19 cellular contexts compared by ENCODE assay signal in the genomic region with DNA sequence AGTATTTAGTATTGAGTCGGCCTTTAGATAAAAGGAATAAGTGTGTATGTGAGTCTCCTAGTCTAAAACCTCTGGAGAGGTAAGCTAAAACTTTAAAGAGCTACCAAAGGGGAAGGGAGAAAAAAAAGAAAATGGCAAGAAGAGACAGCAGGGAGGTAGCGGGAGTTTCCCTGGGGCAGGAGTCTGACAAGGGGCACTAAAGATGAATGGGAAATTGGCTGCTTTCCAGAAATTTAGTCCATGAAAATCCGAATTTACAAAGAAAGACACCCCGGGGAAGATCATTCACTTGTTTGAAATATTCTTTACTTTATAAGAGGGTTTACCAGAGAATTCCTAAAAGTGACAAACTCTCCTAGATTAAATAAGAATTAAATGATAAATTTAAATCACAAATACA. TPM values are rescaled to one million over a fixed set of nuclear protein-coding genes. Genes with fewer than 3 reads are reported as not detected.
DNase-seq lines count a peak whose midpoint lies in the region; ATAC-seq, FAIRE-seq and TF ChIP-seq lines count a peak whose summit lies in the region.
"Had no signal": no experiment of that assay in that cellular context is flagged by ENCODE, and none has a peak within 500 bp of the region (broad histone marks: within the 10 kb centered on the region; RNA-seq: fewer than 3 reads in every experiment).

No MANE protein-coding gene starts in this region.

- H2BK5ac ChIP-seq in mesenchymal stem cell (ENCODE audit: low read depth, low read length, poor library complexity, severe bottlenecking) = no peak overlapping the region

- H3K4me1 ChIP-seq in HepG2 (ENCODE audit: insufficient read depth, low read length) (peaks cover 20% of the 10 kb centered on the region), right lobe of liver (peaks cover 0 to 12% (median 5%) of the 10 kb centered on the region in 4 donors), mesenchymal stem cell (ENCODE audit: control insufficient read depth, insufficient read depth, low read depth, low read length) (peaks cover 8% of the 10 kb centered on the region)

- no peak overlapping the region for H3K4me3 ChIP-seq in HepG2 (replicated peaks in 1 of 3; ENCODE audit: insufficient read depth in 1 of 3, low read depth in 2 of 3, low read length in 3 of 3)
- H3K4me3 ChIP-seq in right lobe of liver = no peak overlapping the region
- no peak overlapping the region for H3K4me3 ChIP-seq in SK-N-MC
- H3K4me3 ChIP-seq in mesenchymal stem cell (ENCODE audit: insufficient read depth in 1 of 2, low read depth in 1 of 2, low read length in 2 of 2) = no peak overlapping the region
- H3K4me3 ChIP-seq: GM23338 had no signal

- H2BK120ac ChIP-seq in mesenchymal stem cell (ENCODE audit: low read depth, low read length) = no peak overlapping the region

- DNase-seq in HepG2 (ENCODE audit: low spot score) = no peak
- DNase-seq in right lobe of liver = no peak
- DNase-seq in SK-N-MC (ENCODE audit: low read depth, low spot score) = peak; percentile 65
- DNase-seq in mesothelial cell of epicardium (ENCODE audit: low spot score in 2 of 2, unreplicated experiment in 2 of 2) = no peak
- no peak for DNase-seq in mesenchymal stem cell
- DNase-seq in progenitor cell of endocrine pancreas (ENCODE audit: low spot score, unreplicated experiment) = no peak
- DNase-seq: AML-193; Calu3; CD4-positive, alpha-beta memory T cell; DMS79 treated with DMSO at 0.1 percent for 48 hours; GF-D8; HCEC 1CT had no signal

- no peak overlapping the region for H2BK15ac ChIP-seq in mesenchymal stem cell (ENCODE audit: low read depth, poor library complexity, severe bottlenecking)

- no peak for TF ChIP-seq RAD21 in HepG2 (CRISPR knock-in tag; IDR thresholded peaks at IDR 0.05)

- H3K27ac ChIP-seq in HepG2 (ENCODE audit: extremely low read length, insufficient read depth, low read length) (no peak overlapping the region), right lobe of liver (no peak overlapping the region), SK-N-MC (0 out of 2 replicates have a peak overlapping the region, but pooled peaks have one; percentile 11), mesenchymal stem cell (ENCODE audit: low read length, poor library complexity, severe bottlenecking) (no peak overlapping the region)
- H3K27ac ChIP-seq: C4-2B had no signal

- peaks cover 19 to 67% of the 10 kb centered on the region in 2 experiments for H3K36me3 ChIP-seq in HepG2 (replicated peaks in 1 of 2; ENCODE audit: control insufficient read depth in 1 of 2, insufficient read depth in 2 of 2, low read length in 2 of 2)
- peaks cover 0 to 63% (median 19%) of the 10 kb centered on the region in 4 donors for H3K36me3 ChIP-seq in right lobe of liver
- H3K36me3 ChIP-seq in SK-N-MC (ENCODE audit: insufficient read depth, low read length) = peaks cover 53% of the 10 kb centered on the region
- H3K36me3 ChIP-seq in mesenchymal stem cell (ENCODE audit: control insufficient read depth in 1 of 2, insufficient read depth in 2 of 2, low read depth in 1 of 2, low read length in 2 of 2) = peaks cover 20 to 57% of the 10 kb centered on the region in 2 experiments

- no peak overlapping the region for H3K18ac ChIP-seq in mesenchymal stem cell (ENCODE audit: low read depth in 1 of 2, low read length in 2 of 2)

- no peak for TF ChIP-seq EP300 in HepG2 (IDR thresholded peaks at IDR 0.05; ENCODE audit: low read depth in 2 of 2, low read length in 2 of 2)
- TF ChIP-seq EP300 in HepG2 (CRISPR knock-in tag; IDR thresholded peaks at IDR 0.05; ENCODE audit: borderline replicate concordance) = no peak

- no peak overlapping the region for H3K4me3 Mint-ChIP-seq in mesothelial cell of epicardium
- no peak overlapping the region for H3K4me3 Mint-ChIP-seq in progenitor cell of endocrine pancreas (ENCODE audit: low read depth)
- H3K4me3 Mint-ChIP-seq: CD4-positive, alpha-beta memory T cell; GM23338; IgD-negative memory B cell had no signal

- CTCF ChIA-PET in HepG2 (lab: Yijun Ruan, JAX; ENCODE audit: low intra/inter-chr PET ratio, low total read pairs) = interaction anchor here (1.9 kb wide), 1 partner anchor 43 kb away, joined by 5 read pairs; no protein-coding TSS in a partner anchor

- peaks cover 15% of the 10 kb centered on the region for H3K79me1 ChIP-seq in mesenchymal stem cell (replicated peaks; ENCODE audit: low read length, poor library complexity, severe bottlenecking)

- H4K20me1 ChIP-seq in HepG2 (ENCODE audit: insufficient read depth, low read length) = no peaks in the 10 kb centered on the region; the same call in 1 of the 2 replicates

- no peak overlapping the region for H4K91ac ChIP-seq in mesenchymal stem cell (ENCODE audit: low read length)

- POLR2A ChIA-PET in HepG2 (lab: Yijun Ruan, JAX) = no interaction called here

- in situ Hi-C loops in HepG2 (cut with HindIII; ENCODE audit: extremely low pct_ligation_motif_present, low pct_unique_long_range_greater_than_20kb) = no loop called here

- H3K4me1 Mint-ChIP-seq in mesothelial cell of epicardium (peaks cover 6% of the 10 kb centered on the region), progenitor cell of endocrine pancreas (ENCODE audit: low read depth) (peaks cover 2% of the 10 kb centered on the region)
- H3K4me1 Mint-ChIP-seq: GM23338 had no signal

- no peak overlapping the region for H3K4me2 ChIP-seq in HepG2 (ENCODE audit: low read depth, low read length)
- H3K4me2 ChIP-seq in mesenchymal stem cell (ENCODE audit: low read length, poor library complexity, severe bottlenecking) = no peak overlapping the region
- H3K4me2 ChIP-seq: GM23338 had no signal

- no peak overlapping the region for H2AK5ac ChIP-seq in mesenchymal stem cell (ENCODE audit: low read length, severe bottlenecking)

- peaks cover 29% of the 10 kb centered on the region for H3K79me2 ChIP-seq in HepG2 (ENCODE audit: insufficient read depth, low read length)

- intact Hi-C loops in HepG2 (cut with micrococcal nuclease; ENCODE audit: unreplicated experiment) = no loop called here
- intact Hi-C loops in right lobe of liver (cut with DNase I) = no loop called here

- no peak overlapping the region for H3K14ac ChIP-seq in mesenchymal stem cell (ENCODE audit: low read length in 2 of 2)

- no peaks in the 10 kb centered on the region for H3K9me3 ChIP-seq in HepG2 (ENCODE audit: low read length)
- H3K9me3 ChIP-seq in right lobe of liver = no peaks in the 10 kb centered on the region
- H3K9me3 ChIP-seq in SK-N-MC (ENCODE audit: low read depth, low read length) = no peaks in the 10 kb centered on the region
- H3K9me3 ChIP-seq in mesenchymal stem cell (ENCODE audit: control insufficient read depth, low read length) = no peaks in the 10 kb centered on the region

- H3K4ac ChIP-seq in mesenchymal stem cell (ENCODE audit: low read depth in 1 of 2, low read length in 2 of 2) = no peak overlapping the region

- H3K23ac ChIP-seq in mesenchymal stem cell (ENCODE audit: low read length in 2 of 2) = no peak overlapping the region

- H3K27ac Mint-ChIP-seq in mesothelial cell of epicardium = peak overlapping the region; percentile 37
- H3K27ac Mint-ChIP-seq in progenitor cell of endocrine pancreas = no peak overlapping the region
- H3K27ac Mint-ChIP-seq: GM23338, IgD-negative memory B cell had no signal

- TF ChIP-seq CTCF in HepG2 (CRISPR knock-in tag; IDR thresholded peaks at IDR 0.05) (no peak), right lobe of liver (IDR thresholded peaks at IDR 0.05) (no peak), mesothelial cell of epicardium (IDR thresholded peaks at IDR 0.05; ENCODE audit: unreplicated experiment) (no peak), progenitor cell of endocrine pancreas (IDR thresholded peaks at IDR 0.05; ENCODE audit: unreplicated experiment) (no peak)

- H3K9me3 Mint-ChIP-seq in mesothelial cell of epicardium = no peaks in the 10 kb centered on the region
- H3K9me3 Mint-ChIP-seq in progenitor cell of endocrine pancreas (ENCODE audit: low read depth) = no peaks in the 10 kb centered on the region
- H3K9me3 Mint-ChIP-seq: CD4-positive, alpha-beta memory T cell; GM23338; IgD-negative memory B cell had no signal

- no peak for FAIRE-seq in HepG2 (lab: Jason Lieb, UNC)
- FAIRE-seq: A204.1, H54, HTR-8/SVneo had no signal

- no peaks in the 10 kb centered on the region for H3K27me3 ChIP-seq in HepG2 (ENCODE audit: control insufficient read depth in 1 of 2, insufficient read depth in 2 of 2, low read length in 2 of 2)
- no peaks in the 10 kb centered on the region for H3K27me3 ChIP-seq in right lobe of liver
- H3K27me3 ChIP-seq in mesenchymal stem cell (ENCODE audit: control insufficient read depth in 1 of 2, insufficient read depth in 1 of 2, low read length in 2 of 2) = no peaks in the 10 kb centered on the region

- H3K27me3 Mint-ChIP-seq in mesothelial cell of epicardium (ENCODE audit: low read depth) = no peaks in the 10 kb centered on the region
- no peaks in the 10 kb centered on the region for H3K27me3 Mint-ChIP-seq in progenitor cell of endocrine pancreas
- H3K27me3 Mint-ChIP-seq: CD4-positive, alpha-beta memory T cell; IgD-negative memory B cell had no signal

- no peak overlapping the region for H4K8ac ChIP-seq in mesenchymal stem cell (ENCODE audit: low read length)

- 94% methylated on average over 4 of the region's 4 CpGs for WGBS in HepG2 (ENCODE audit: low lambda C conversion rate)
- 86% methylated on average over 4 of the region's 4 CpGs for WGBS in right lobe of liver (ENCODE audit: insufficient coverage, low coverage, low lambda C conversion rate, missing lambda C conversion rate)
- 97% methylated on average over 2 of the region's 4 CpGs for WGBS in mesenchymal stem cell

- no peak overlapping the region for H2BK12ac ChIP-seq in mesenchymal stem cell (ENCODE audit: low read length in 2 of 2)

- no peak overlapping the region for H2AFZ ChIP-seq in HepG2 (ENCODE audit: low read length)
- H2AFZ ChIP-seq in mesenchymal stem cell (ENCODE audit: low read depth, low read length) = no peak overlapping the region
- H2AFZ ChIP-seq: GM23338 had no signal

- H3K9ac ChIP-seq in HepG2 (ENCODE audit: insufficient read depth, low read depth, low read length) (no peak overlapping the region), SK-N-MC (ENCODE audit: insufficient read length) (no peak overlapping the region), mesenchymal stem cell (ENCODE audit: low read length) (no peak overlapping the region)

- peaks cover 20% of the 10 kb centered on the region for H3K36me3 Mint-ChIP-seq in mesothelial cell of epicardium
- H3K36me3 Mint-ChIP-seq in progenitor cell of endocrine pancreas (ENCODE audit: insufficient read depth) = peaks cover 12% of the 10 kb centered on the region

- ATAC-seq in HepG2 (no peak), right lobe of liver (no peak), HG03139 (IDR thresholded peaks at IDR 0.05; ENCODE audit: unreplicated experiment) (no peak)
- ATAC-seq: GM23338 had no signal

- TF ChIP-seq POLR2A in HepG2 (IDR thresholded peaks at IDR 0.05; ENCODE audit: insufficient read depth in 1 of 2, low read depth in 2 of 2, low read length in 2 of 2) = no peak
- no peak for TF ChIP-seq POLR2A in right lobe of liver (IDR thresholded peaks at IDR 0.05)

- TSS peak; percentile 2 for BruUV-seq in HepG2 (replicated peaks; lab: Mats Ljungman, UMichigan)

RNA-seq across cellular contexts. Expression of a gene that starts 19.3 kb away (rescaled TPM):
- total RNA-seq in HepG2 (2016; rRNA removed; fragmentation: Illumina TruSeq; extraction: Trizol) (72.5 and 75.6 TPM in 2 replicates), right lobe of liver (10 to 100 TPM; 13.1 to 23.4 (median 19.5) TPM), mesothelial cell of epicardium (22.7 to 24.5 TPM (median 23.4 TPM) in 3 replicates), progenitor cell of endocrine pancreas (38.5 and 40.2 TPM in 2 replicates)
- 55.6 and 56.1 TPM in 2 replicates for total RNA-seq in HepG2 (2016; cell fraction: cytosol; rRNA removed; fragmentation: Illumina TruSeq; extraction: Trizol; ENCODE audit: low read depth)
- 72.3 and 75.6 TPM in 2 replicates for total RNA-seq in HepG2 (2016; cell fraction: insoluble cytoplasmic fraction; rRNA removed; fragmentation: Illumina TruSeq; extraction: Trizol)
- total RNA-seq in HepG2 (2016; cell fraction: membrane; rRNA removed; fragmentation: Illumina TruSeq; extraction: Trizol) = 63.4 and 63.9 TPM in 2 replicates
- 84.2 and 88.8 TPM in 2 replicates for total RNA-seq in HepG2 (2016; cell fraction: nucleus; rRNA removed; fragmentation: Illumina TruSeq; extraction: Trizol)
- 30.0 and 34.0 TPM in 2 replicates for polyA plus RNA-seq in HepG2 (2011; rRNA removed)
- polyA plus RNA-seq in HepG2 (2011; cell fraction: cytosol; rRNA removed) = 21.3 and 29.7 TPM in 2 replicates
- polyA plus RNA-seq in HepG2 (2011; cell fraction: nucleus; rRNA removed) = 11.0 and 14.0 TPM in 2 replicates
- polyA plus RNA-seq in HepG2 (2012) = 42.6 and 62.0 TPM in 2 replicates
- polyA plus RNA-seq in HepG2 (2016; cell fraction: cytosol; fragmentation: Illumina TruSeq; extraction: Trizol; ENCODE audit: low read depth) = 24.8 and 29.4 TPM in 2 replicates
- 57.9 and 64.0 TPM in 2 replicates for polyA plus RNA-seq in HepG2 (2016; cell fraction: insoluble cytoplasmic fraction; fragmentation: Illumina TruSeq; extraction: Trizol; ENCODE audit: low read depth)
- 37.1 and 37.2 TPM in 2 replicates for polyA plus RNA-seq in HepG2 (2016; cell fraction: membrane; fragmentation: Illumina TruSeq; extraction: Trizol; ENCODE audit: low read depth)
- 51.6 and 58.3 TPM in 2 replicates for polyA plus RNA-seq in HepG2 (2016; cell fraction: nucleus; fragmentation: Illumina TruSeq; extraction: Trizol; ENCODE audit: insufficient read depth, low read depth)
- 8.9 and 29.4 TPM in 2 replicates for polyA minus RNA-seq in HepG2 (2011; rRNA and poly(A)+ RNA removed; ENCODE audit: low replicate concordance)
- 24.4 and 29.4 TPM in 2 replicates for polyA minus RNA-seq in HepG2 (2011; cell fraction: cytosol; rRNA and poly(A)+ RNA removed)
- polyA minus RNA-seq in HepG2 (2011; cell fraction: nucleus; rRNA and poly(A)+ RNA removed) = 119 and 153 TPM in 2 replicates
- polyA plus RNA-seq in mesenchymal stem cell (2013, experiment 1 of 2) = 12.9 TPM
- 12.5 TPM for polyA plus RNA-seq in mesenchymal stem cell (2013, experiment 2 of 2)

RNA-seq across cellular contexts. Expression of a gene that starts 41.3 kb away (rescaled TPM):
- 22.8 and 31.7 TPM in 2 replicates for total RNA-seq in HepG2 (2016; rRNA removed; fragmentation: Illumina TruSeq; extraction: Trizol)
- 5.4 and 6.1 TPM in 2 replicates for total RNA-seq in HepG2 (2016; cell fraction: cytosol; rRNA removed; fragmentation: Illumina TruSeq; extraction: Trizol; ENCODE audit: low read depth)
- total RNA-seq in HepG2 (2016; cell fraction: insoluble cytoplasmic fraction; rRNA removed; fragmentation: Illumina TruSeq; extraction: Trizol) = 21.6 and 29.6 TPM in 2 replicates
- 27.6 and 30.8 TPM in 2 replicates for total RNA-seq in HepG2 (2016; cell fraction: membrane; rRNA removed; fragmentation: Illumina TruSeq; extraction: Trizol)
- total RNA-seq in HepG2 (2016; cell fraction: nucleus; rRNA removed; fragmentation: Illumina TruSeq; extraction: Trizol) = 14.1 and 16.0 TPM in 2 replicates
- polyA plus RNA-seq in HepG2 (2011; rRNA removed) = 14.6 and 15.4 TPM in 2 replicates
- 11.6 and 14.4 TPM in 2 replicates for polyA plus RNA-seq in HepG2 (2011; cell fraction: cytosol; rRNA removed)
- 6.0 TPM in 2 replicates for polyA plus RNA-seq in HepG2 (2011; cell fraction: nucleus; rRNA removed)
- polyA plus RNA-seq in HepG2 (2012) = 11.5 and 17.2 TPM in 2 replicates
- 7.3 and 8.3 TPM in 2 replicates for polyA plus RNA-seq in HepG2 (2016; cell fraction: cytosol; fragmentation: Illumina TruSeq; extraction: Trizol; ENCODE audit: low read depth)
- polyA plus RNA-seq in HepG2 (2016; cell fraction: insoluble cytoplasmic fraction; fragmentation: Illumina TruSeq; extraction: Trizol; ENCODE audit: low read depth) = 41.7 and 43.1 TPM in 2 replicates
- 28.7 and 33.3 TPM in 2 replicates for polyA plus RNA-seq in HepG2 (2016; cell fraction: membrane; fragmentation: Illumina TruSeq; extraction: Trizol; ENCODE audit: low read depth)
- 22.9 and 24.0 TPM in 2 replicates for polyA plus RNA-seq in HepG2 (2016; cell fraction: nucleus; fragmentation: Illumina TruSeq; extraction: Trizol; ENCODE audit: insufficient read depth, low read depth)
- polyA minus RNA-seq in HepG2 (2011; rRNA and poly(A)+ RNA removed; ENCODE audit: low replicate concordance) = 23.7 and 29.2 TPM in 2 replicates
- polyA minus RNA-seq in HepG2 (2011; cell fraction: cytosol; rRNA and poly(A)+ RNA removed) = 9.8 and 10.0 TPM in 2 replicates
- 6.3 and 6.7 TPM in 2 replicates for polyA minus RNA-seq in HepG2 (2011; cell fraction: nucleus; rRNA and poly(A)+ RNA removed)
- total RNA-seq in right lobe of liver = 1 to 10 TPM; 3.2 to 6.0 (median 4.5) TPM
- total RNA-seq in mesothelial cell of epicardium = 15.2 to 16.1 TPM (median 15.8 TPM) in 3 replicates
- 18.4 TPM for polyA plus RNA-seq in mesenchymal stem cell (2013, experiment 1 of 2)
- polyA plus RNA-seq in mesenchymal stem cell (2013, experiment 2 of 2) = 18.0 TPM
- total RNA-seq in progenitor cell of endocrine pancreas = 14.4 and 15.2 TPM in 2 replicates
